12 cellular contexts compared by ENCODE assay signal in the genomic region with DNA sequence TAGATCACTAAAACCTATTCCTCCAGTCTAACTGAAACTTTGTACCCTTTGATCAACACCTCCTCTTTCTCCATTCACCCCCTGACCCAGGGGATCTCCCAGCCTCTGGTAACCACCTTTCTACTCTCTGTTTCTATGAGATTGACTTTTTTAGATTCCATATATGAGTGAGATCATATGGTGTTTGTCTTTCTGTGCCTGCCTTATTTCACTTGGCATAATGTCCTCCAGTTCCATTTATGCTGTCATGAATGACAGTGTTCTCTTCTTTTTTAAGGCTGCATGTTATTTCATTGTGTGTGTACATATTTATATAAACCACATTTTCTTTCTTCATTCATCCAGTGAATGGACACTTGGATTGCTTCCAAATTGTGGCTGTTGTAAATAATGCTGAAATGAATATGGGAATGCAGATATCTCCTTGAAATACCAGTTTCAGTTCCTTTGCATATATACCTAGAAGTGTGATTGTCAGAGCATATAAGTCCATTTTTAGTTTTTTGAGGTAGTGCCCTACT. TPM values are rescaled to one million over a fixed set of nuclear protein-coding genes. Genes with fewer than 3 reads are reported as not detected.
DNase-seq lines count a peak whose midpoint lies in the region; ATAC-seq lines count a peak whose summit lies in the region.
"Had no signal": no experiment of that assay in that cellular context is flagged by ENCODE, and none has a peak within 500 bp of the region (broad histone marks: within the 10 kb centered on the region; RNA-seq: fewer than 3 reads in every experiment).

No MANE protein-coding gene starts in this region.

- H3K4me3 ChIP-seq in aorta (ENCODE audit: low read length in 2 of 2), result no peak overlapping the region
- H3K4me3 ChIP-seq: A549, dorsolateral prefrontal cortex, lower lobe of right lung had no signal

- DNase-seq in NCI-H748 (lab: John Stamatoyannopoulos, UW; ENCODE audit: unreplicated experiment), result peak; percentile 13
- DNase-seq in NCI-H748 treated with DMSO at 0.1 percent for 48 hours (lab: John Stamatoyannopoulos, UW), result no peak
- peak; percentile 69 for DNase-seq in foreskin melanocyte
- no peak for DNase-seq in aorta
- no peak for DNase-seq in GOT3 (lab: John Stamatoyannopoulos, UW)
- no peak for DNase-seq in LoVo (ENCODE audit: low spot score)
- DNase-seq: dorsolateral prefrontal cortex, lower lobe of right lung, NCI-H187 had no signal

- intact Hi-C loops in aorta (cut with DNase I), result no loop called here

- peak; percentile 77 for ATAC-seq in GM21529 (IDR thresholded peaks at IDR 0.05; ENCODE audit: unreplicated experiment)
- ATAC-seq in HG03457 (IDR thresholded peaks at IDR 0.05; ENCODE audit: unreplicated experiment), result peak; percentile 65
- no peak for ATAC-seq in aorta (ENCODE audit: low FRiP score)
- ATAC-seq: A549, lower lobe of right lung had no signal

- H3K27ac ChIP-seq in aorta (ENCODE audit: low read depth in 1 of 2, low read length in 2 of 2), result no peak overlapping the region
- H3K27ac ChIP-seq: A549, dorsolateral prefrontal cortex, lower lobe of right lung had no signal

- H3K27me3 ChIP-seq in aorta (ENCODE audit: control insufficient read depth in 1 of 2, insufficient read depth in 2 of 2, low read length in 1 of 2), result no peaks in the 10 kb centered on the region
- H3K27me3 ChIP-seq: dorsolateral prefrontal cortex had no signal

- no peaks in the 10 kb centered on the region for H3K4me1 ChIP-seq in aorta (ENCODE audit: control insufficient read depth in 1 of 2, insufficient read depth in 2 of 2, low read length in 2 of 2)
- H3K4me1 ChIP-seq: A549, lower lobe of right lung had no signal

- peaks cover 19% of the 10 kb centered on the region in 2 donors for H3K36me3 ChIP-seq in aorta (ENCODE audit: control insufficient read depth in 1 of 2, insufficient read depth in 2 of 2, low read length in 1 of 2)

- H3K9me3 ChIP-seq in aorta (ENCODE audit: control insufficient read depth, low read length), result no peaks in the 10 kb centered on the region
- H3K9me3 ChIP-seq: A549, lower lobe of right lung had no signal

RNA-seq across cellular contexts. Expression of gene DHX35, which starts 57.7 kb away (rescaled TPM):
- total RNA-seq in aorta, result 10 to 100 TPM; 11.3 TPM
- polyA plus RNA-seq in aorta, result 10 to 100 TPM in 1 of 2 donors, 1 to 10 TPM in 1; 4.8 to 15.5 TPM

Comparison
In these comparisons a context has a peak if more than half of its experiments do, and no peak if none do; other contexts are left out.
1. DNase-seq: peak in NCI-H748 (single experiment) and foreskin melanocyte (single experiment); none in NCI-H748 treated with DMSO at 0.1 percent for 48 hours (single experiment), aorta (0 of 2), GOT3 (single experiment) and LoVo (single experiment).